1 cellular context compared by ENCODE assay signal in genomic region chr6:30775104-30775503, GRCh38.
TF ChIP-seq lines count a peak whose summit lies in the region.

No MANE protein-coding gene starts in this region.

TF ChIP-seq in HCT116, 20 proteins besides CTCF, POLR2A, EP300 and RAD21:
- TF ChIP-seq ZFX (IDR thresholded peaks at IDR 0.05) (no peak), ELF1 (IDR thresholded peaks at IDR 0.05; ENCODE audit: borderline replicate concordance, low read depth) (no peak), ZNF274 (IDR thresholded peaks at IDR 0.05; ENCODE audit: low read depth, low read length) (no peak), ZBTB33 (IDR thresholded peaks at IDR 0.05; ENCODE audit: extremely low read depth, insufficient replicate concordance, low read length) (no peak)
